Comparison of ENCODE assay signal across 8 cellular contexts in the genomic region with DNA sequence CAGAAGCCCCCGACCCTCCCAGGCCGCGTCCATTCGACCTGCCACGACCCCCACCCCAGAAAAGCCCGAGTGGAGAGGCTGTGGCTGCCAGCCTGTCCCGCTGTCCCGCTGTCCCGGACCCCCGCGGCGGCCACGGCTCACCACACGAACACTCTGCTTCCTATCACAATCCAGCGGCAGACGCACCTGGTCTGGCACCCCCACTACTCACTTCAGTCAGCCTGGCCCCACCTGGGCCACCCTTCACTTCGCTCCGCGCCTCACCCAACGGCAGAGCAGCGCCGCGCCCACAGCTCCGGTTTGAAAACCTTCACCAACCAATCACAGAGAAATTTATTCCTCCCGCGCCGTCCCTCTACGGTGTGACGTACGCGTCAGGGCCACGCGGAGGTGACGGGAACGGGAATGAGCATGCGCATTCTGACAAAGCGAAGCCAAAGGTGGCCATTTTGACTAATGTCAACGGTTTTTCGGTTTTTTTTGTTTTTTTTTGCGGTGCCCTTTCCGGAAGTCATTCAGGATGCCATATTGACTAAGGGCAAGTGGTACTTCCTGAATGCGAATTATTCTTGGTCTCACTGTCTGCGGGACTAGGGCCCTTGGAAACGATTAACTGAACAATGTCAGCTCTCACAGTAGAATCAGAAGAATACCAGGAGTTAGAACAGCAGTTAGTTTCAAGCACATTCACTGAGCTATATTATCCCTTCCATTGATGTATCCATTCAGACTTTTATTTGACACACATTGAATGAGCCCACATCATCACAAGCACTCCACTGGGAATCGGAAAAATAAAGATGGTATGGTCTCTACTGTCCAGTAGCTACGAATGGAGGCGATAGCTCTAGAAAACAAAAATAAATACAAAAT. TPM values are rescaled to one million over a fixed set of nuclear protein-coding genes. Genes with fewer than 3 reads are reported as not detected.
DNase-seq lines count a peak whose midpoint lies in the region; ATAC-seq, FAIRE-seq and TF ChIP-seq lines count a peak whose summit lies in the region.

RACGAP1 (minus strand) TSS at position 308 of the 873 bp plus-strand sequence. CDS start 8,779 bp downstream, outside the sequence.

- H3K27me3 ChIP-seq in pancreas = no peaks in the 10 kb centered on the region
- peaks cover 0 to 9% of the 10 kb centered on the region in 2 donors for H3K27me3 ChIP-seq in tibial artery

- H3K4me1 ChIP-seq in pancreas = no peaks in the 10 kb centered on the region
- H3K4me1 ChIP-seq in tibial artery = peaks cover 0 to 6% (median 4%) of the 10 kb centered on the region in 4 donors

- no peaks in the 10 kb centered on the region for H3K36me3 ChIP-seq in pancreas
- no peaks in the 10 kb centered on the region for H3K36me3 ChIP-seq in tibial artery

- peak; percentile 96 for FAIRE-seq in pancreas (lab: Jason Lieb, UNC)

- TF ChIP-seq CTCF in GM12864 (IDR thresholded peaks at IDR 0.05; ENCODE audit: low read depth, low read length, missing control alignments) = no peak
- TF ChIP-seq CTCF in pancreas (IDR thresholded peaks at IDR 0.05) = no peak
- TF ChIP-seq CTCF in tibial artery (IDR thresholded peaks at IDR 0.05) = no peak

- ATAC-seq in HG02759 (IDR thresholded peaks at IDR 0.05; ENCODE audit: unreplicated experiment) (peak; percentile 98), Right ventricle myocardium superior (ENCODE audit: poor library complexity) (peak; percentile 100), pancreas (peak; percentile 98 to 100 (median 100))

- no peaks in the 10 kb centered on the region for H3K9me3 ChIP-seq in pancreas
- no peaks in the 10 kb centered on the region for H3K9me3 ChIP-seq in tibial artery

- WGBS in pancreas, 2 donors = 4 to 5% methylated on average over 47 of the region's 47 CpGs

- intact Hi-C loops in Right ventricle myocardium superior (cut with DNase I) (no loop called here), pancreas (cut with DNase I) (no loop called here), tibial artery (cut with DNase I; ENCODE audit: low total_unique reads) (no loop called here)

- H3K4me3 ChIP-seq in GM12864 (ENCODE audit: low read depth, low read length) (peak within 1 kb of the TSS; percentile 80), pancreas (peak within 1 kb of the TSS; percentile 20 to 70 (median 66)), tibial artery (peak within 1 kb of the TSS; percentile 63 to 78)

- DNase-seq in GM12864 (ENCODE audit: low read depth) (peak; percentile 98), NCI-H1417 (lab: John Stamatoyannopoulos, UW) (peak; percentile 99 to 100 (median 100)), SW 1271 (lab: John Stamatoyannopoulos, UW) (peak; percentile 97), Right ventricle myocardium superior (peak; percentile 96), pancreas (peak; percentile 90 to 98 (median 96)), tibial artery (peak; percentile 93 to 97)
- DNase-seq in activated naive CD8-positive, alpha-beta T cell treated with anti-CD3 and anti-CD28 coated beads, Interleukin-2, amount 50 U/mL, for 16 hours (ENCODE audit: low read depth, low spot score) = peak; percentile 87

- H3K27ac ChIP-seq in pancreas (no peak within 1 kb of the TSS), tibial artery (peak within 1 kb of the TSS; percentile 54 to 65)

RNA-seq across cellular contexts. Expression of gene RACGAP1, which starts in this region (rescaled TPM):
- total RNA-seq in Right ventricle myocardium superior (5.6 TPM), pancreas (1 to 10 TPM; 1.1 to 6.3 (median 2.8) TPM)
- polyA plus RNA-seq in pancreas = 1 to 10 TPM in 1 of 2 donors, under 1 TPM in 1; 0.72 to 1.9 TPM

Comparison
In these comparisons a context has a peak if more than half of its experiments do, and no peak if none do; other contexts are left out.
1. H3K27ac ChIP-seq: peak in tibial artery (2 of 2); none in pancreas (0 of 4).
2. Peak in every context shown above with its lines, with median percentiles within 50 percentile points of each other: DNase-seq, H3K4me3 ChIP-seq and ATAC-seq.